In the genomic region with DNA sequence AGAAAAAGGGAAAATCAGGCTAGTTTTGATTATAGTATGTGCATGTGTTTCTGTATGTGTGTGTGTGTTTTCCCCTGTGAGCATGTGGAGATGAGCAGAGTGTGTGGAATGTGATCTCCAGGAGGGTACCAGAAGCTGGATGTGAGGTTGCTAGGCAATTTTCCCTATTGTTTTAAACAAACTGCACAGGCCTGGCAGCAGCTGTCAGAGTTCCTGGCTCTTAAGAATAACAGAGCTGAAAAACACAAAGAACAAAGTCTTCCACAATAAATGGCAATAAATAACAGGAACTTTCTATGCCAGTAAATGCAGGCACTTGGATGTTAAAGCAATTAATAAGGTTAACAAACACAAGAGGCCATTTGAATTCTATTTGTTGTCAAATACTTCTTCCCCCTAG, we compare ENCODE assay signal across 11 cellular contexts.
DNase-seq lines count a peak whose midpoint lies in the region; TF ChIP-seq lines count a peak whose summit lies in the region.
"Had no signal": no experiment of that assay in that cellular context is flagged by ENCODE, and none has a peak within 500 bp of the region (broad histone marks: within the 10 kb centered on the region; RNA-seq: fewer than 3 reads in every experiment).

No MANE protein-coding gene starts in this region.

- no peaks in the 10 kb centered on the region for H3K79me2 ChIP-seq in mammary epithelial cell (ENCODE audit: insufficient read depth, low read length)

- BruUV-seq in mammary epithelial cell (replicated peaks; lab: Mats Ljungman, UMichigan) = no TSS peak
- BruUV-seq in MCF 10A (replicated peaks; lab: Mats Ljungman, UMichigan) = no TSS peak

- TF ChIP-seq CTCF in mammary epithelial cell (conservative IDR thresholded peaks at IDR 0.05 in 1 of 2, IDR thresholded peaks at IDR 0.05 in 1 of 2; ENCODE audit: extremely low read depth in 1 of 2, insufficient read depth in 1 of 2, low read depth in 1 of 2, low read length in 2 of 2) = no peak
- no peak for TF ChIP-seq CTCF in MCF 10A (IDR thresholded peaks at IDR 0.05; ENCODE audit: unreplicated experiment)
- TF ChIP-seq CTCF in astrocyte of the cerebellum (IDR thresholded peaks at IDR 0.05; ENCODE audit: low read depth, low read length, missing control alignments) = no peak
- TF ChIP-seq CTCF in transverse colon (IDR thresholded peaks at IDR 0.05) = no peak

- dilution Hi-C loops in mammary epithelial cell (cut with HindIII; ENCODE audit: low sequenced_read_pairs) = no loop called here

- no peaks in the 10 kb centered on the region for H3K36me3 Mint-ChIP-seq in MCF 10A (ENCODE audit: insufficient read depth, unreplicated experiment)
- H3K36me3 Mint-ChIP-seq: naive B cell had no signal

- DNase-seq in mammary epithelial cell (peak; percentile 52), MCF 10A (ENCODE audit: unreplicated experiment) (no peak), astrocyte of the cerebellum (ENCODE audit: low read depth) (peak; percentile 86), iris pigment epithelial cell (ENCODE audit: low read depth) (peak; percentile 81), transverse colon (peak; percentile 16), DMS 273 (lab: John Stamatoyannopoulos, UW; ENCODE audit: unreplicated experiment) (no peak), NCI-H2029 (lab: John Stamatoyannopoulos, UW) (no peak), cerebellum (ENCODE audit: low spot score) (no peak)
- DNase-seq: naive B cell, NCI-H524 treated with DMSO at 0.1 percent for 48 hours had no signal

- H3K27ac Mint-ChIP-seq in MCF 10A (ENCODE audit: low read depth, unreplicated experiment) = no peak overlapping the region
- H3K27ac Mint-ChIP-seq: naive B cell had no signal

- H3K4me2 ChIP-seq in mammary epithelial cell (ENCODE audit: insufficient read depth, low read depth, low read length) = no peak overlapping the region

- TF ChIP-seq EP300 in transverse colon (IDR thresholded peaks at IDR 0.05; ENCODE audit: low read depth) = peak; percentile 56

- H3K4me3 Mint-ChIP-seq in MCF 10A (ENCODE audit: unreplicated experiment) = no peak overlapping the region
- H3K4me3 Mint-ChIP-seq: naive B cell had no signal

- POLR2A ChIA-PET in MCF 10A (lab: Yijun Ruan, JAX) = interaction anchor here (0.7 kb wide), 1 partner anchor 52 kb away, joined by 3 read pairs; no protein-coding TSS in a partner anchor

- H3K36me3 ChIP-seq in mammary epithelial cell (ENCODE audit: insufficient read depth, low read length) = no peaks in the 10 kb centered on the region
- H3K36me3 ChIP-seq in transverse colon = no peaks in the 10 kb centered on the region

- H3K9ac ChIP-seq in mammary epithelial cell (ENCODE audit: insufficient read depth, low read length) = no peak overlapping the region

- no peak for TF ChIP-seq POLR2A in transverse colon (IDR thresholded peaks at IDR 0.05)

- no peaks in the 10 kb centered on the region for H3K9me3 Mint-ChIP-seq in MCF 10A (ENCODE audit: unreplicated experiment)

- no peak overlapping the region for H3K4me3 ChIP-seq in mammary epithelial cell (replicated peaks in 1 of 3; ENCODE audit: insufficient read depth in 1 of 3, low read depth in 2 of 3, low read length in 3 of 3)
- no peak overlapping the region for H3K4me3 ChIP-seq in astrocyte of the cerebellum (ENCODE audit: low read depth, low read length)
- no peak overlapping the region for H3K4me3 ChIP-seq in transverse colon

- no peak overlapping the region for H2AFZ ChIP-seq in mammary epithelial cell (ENCODE audit: low read depth, low read length)

- H3K9me3 ChIP-seq in mammary epithelial cell (replicated peaks; ENCODE audit: insufficient read depth, low read length) (no peaks in the 10 kb centered on the region), transverse colon (no peaks in the 10 kb centered on the region)

- no peaks in the 10 kb centered on the region for H3K27me3 Mint-ChIP-seq in MCF 10A (ENCODE audit: insufficient read depth, unreplicated experiment)
- H3K27me3 Mint-ChIP-seq: naive B cell had no signal

- intact Hi-C loops in mammary epithelial cell (cut with micrococcal nuclease) = no loop called here
- intact Hi-C loops in MCF 10A (cut with micrococcal nuclease) = no loop called here
- intact Hi-C loops in transverse colon (cut with DNase I; ENCODE audit: low total_unique reads) = no loop called here

- H3K4me1 ChIP-seq in mammary epithelial cell (ENCODE audit: insufficient read depth, low read length) (peaks cover 8% of the 10 kb centered on the region), transverse colon (peaks cover 0 to 9% (median 3%) of the 10 kb centered on the region in 4 donors)

- no peaks in the 10 kb centered on the region for H4K20me1 ChIP-seq in mammary epithelial cell (ENCODE audit: insufficient read depth, low read length)

- H3K4me1 Mint-ChIP-seq in MCF 10A (ENCODE audit: insufficient read depth, unreplicated experiment) = peaks cover 22% of the 10 kb centered on the region
- H3K4me1 Mint-ChIP-seq: naive B cell had no signal

- in situ Hi-C loops in mammary epithelial cell (cut with MboI; ENCODE audit: low sequenced_read_pairs in 2 of 2) (no loop called here), astrocyte of the cerebellum (cut with HindIII; ENCODE audit: low sequenced_read_pairs) (no loop called here), transverse colon (cut with MboI; ENCODE audit: low pct_ligation_motif_present in 1 of 4, low pct_unique_long_range_greater_than_20kb in 1 of 4, low sequenced_read_pairs in 3 of 4) (no loop called here)

- no peak overlapping the region for H3K27ac ChIP-seq in mammary epithelial cell (ENCODE audit: insufficient read depth, low read depth, low read length)
- peak overlapping the region; percentile 27 to 62 (median 48) for H3K27ac ChIP-seq in transverse colon
- H3K27ac ChIP-seq: C4-2B had no signal

- CTCF ChIA-PET in mammary epithelial cell (lab: Charles Lee; ENCODE audit: low non-redundant PET) = no interaction called here
- CTCF ChIA-PET in MCF 10A (lab: Yijun Ruan, JAX) = no interaction called here

- no peaks in the 10 kb centered on the region for H3K27me3 ChIP-seq in mammary epithelial cell (ENCODE audit: insufficient read depth, low read length)
- no peaks in the 10 kb centered on the region for H3K27me3 ChIP-seq in transverse colon

Comparison
In these comparisons a context has a peak if more than half of its experiments do, and no peak if none do; other contexts are left out.
1. DNase-seq: peak in mammary epithelial cell (single experiment), astrocyte of the cerebellum (single experiment), iris pigment epithelial cell (single experiment) and transverse colon (single experiment); none in MCF 10A (single experiment), DMS 273 (single experiment), NCI-H2029 (single experiment) and cerebellum (single experiment).